Comparison of ENCODE assay signal across 8 cellular contexts in genomic region chr10:102225646-102226541, GRCh38. TPM values are rescaled to one million over a fixed set of nuclear protein-coding genes. Genes with fewer than 3 reads are reported as not detected.
DNase-seq lines count a peak whose midpoint lies in the region; ATAC-seq and TF ChIP-seq lines count a peak whose summit lies in the region.

ELOVL3 (plus strand) TSS chr10:102226299; CDS start chr10:102226549, 250 bp downstream.

- H3K4me1 Mint-ChIP-seq in natural killer cell: peaks cover 21 to 32% of the 10 kb centered on the region in 2 donors
- peaks cover 29% of the 10 kb centered on the region for H3K4me1 Mint-ChIP-seq in stimulated activated memory B cell treated with anti-CD40 and anti-IgM and Interleukin-4, amounts not matched to agents 10 μg/mL and 1 μg/mL and 100 μg/mL, for 72 hours

- no peak within 1 kb of the TSS for H3K27ac ChIP-seq in PC-9

- CTCF ChIA-PET in PC-9 (lab: Charles Lee): interaction anchor here (0.6 to 1.5 kb wide), 3 partner anchors 29 to 1829 kb away, joined by 3 to 4 read pairs (median 4); no protein-coding TSS in a partner anchor

- H3K9me3 ChIP-seq in PC-9 (ENCODE audit: insufficient read depth, low read depth): no peaks in the 10 kb centered on the region

- H4K20me1 ChIP-seq in PC-9 (ENCODE audit: insufficient read depth): no peaks in the 10 kb centered on the region

- no peaks in the 10 kb centered on the region for H3K27me3 ChIP-seq in PC-9 (ENCODE audit: insufficient read depth, low read depth)

- no peak within 1 kb of the TSS for H3K4me3 ChIP-seq in PC-9
- H3K4me3 ChIP-seq in fibroblast of mammary gland (ENCODE audit: control insufficient read depth, low read depth, low read length): peak within 1 kb of the TSS; percentile 26

- ATAC-seq in GM19397 (IDR thresholded peaks at IDR 0.05; ENCODE audit: unreplicated experiment) (peak; percentile 89), HG03571 (IDR thresholded peaks at IDR 0.05; ENCODE audit: unreplicated experiment) (peak; percentile 86), natural killer cell (peak; percentile 91 to 95 (median 93))
- peak; percentile 93 for ATAC-seq in stimulated activated memory B cell treated with anti-CD40 and anti-IgM and Interleukin-4, amounts not matched to agents 10 μg/mL and 1 μg/mL and 100 μg/mL, for 72 hours

- H3K36me3 ChIP-seq in PC-9 (ENCODE audit: low read depth): no peaks in the 10 kb centered on the region

- H3K9me2 ChIP-seq in PC-9 (ENCODE audit: insufficient read depth): no peaks in the 10 kb centered on the region

- peaks cover 10 to 38% of the 10 kb centered on the region in 2 donors for H3K27me3 Mint-ChIP-seq in natural killer cell (ENCODE audit: low read depth in 2 of 2)
- peaks cover 65% of the 10 kb centered on the region for H3K27me3 Mint-ChIP-seq in stimulated activated memory B cell treated with anti-CD40 and anti-IgM and Interleukin-4, amounts not matched to agents 10 μg/mL and 1 μg/mL and 100 μg/mL, for 72 hours

- intact Hi-C loops in PC-9 (cut with micrococcal nuclease; ENCODE audit: unreplicated experiment): no loop called here
- intact Hi-C loops in natural killer cell (cut with micrococcal nuclease): loop anchor here (1.0 kb wide), 1 partner anchor 19 kb away; the partner anchor contains the start of gene GBF1

- POLR2A ChIA-PET in PC-9 (lab: Charles Lee; ENCODE audit: unreplicated experiment): interaction anchor here (0.7 kb wide), 2 partner anchors 22 to 1055 kb away, joined by 3 to 16 read pairs; no protein-coding TSS in a partner anchor

- TF ChIP-seq CTCF in PC-9 (conservative IDR thresholded peaks at IDR 0.05) (no peak), fibroblast of mammary gland (conservative IDR thresholded peaks at IDR 0.05; ENCODE audit: control insufficient read depth, insufficient read depth, low read depth, low read length) (no peak), natural killer cell (IDR thresholded peaks at IDR 0.05) (no peak)

- no peaks in the 10 kb centered on the region for H3K36me3 Mint-ChIP-seq in natural killer cell
- H3K36me3 Mint-ChIP-seq in stimulated activated memory B cell treated with anti-CD40 and anti-IgM and Interleukin-4, amounts not matched to agents 10 μg/mL and 1 μg/mL and 100 μg/mL, for 72 hours: no peaks in the 10 kb centered on the region

- H2AFZ ChIP-seq in PC-9: no peak within 1 kb of the TSS

- peaks cover 4% of the 10 kb centered on the region; the same call in 1 of the 2 replicates for H3F3A ChIP-seq in PC-9 (ENCODE audit: insufficient read depth, low read depth)

- no peaks in the 10 kb centered on the region for H3K9me3 Mint-ChIP-seq in natural killer cell
- no peaks in the 10 kb centered on the region for H3K9me3 Mint-ChIP-seq in stimulated activated memory B cell treated with anti-CD40 and anti-IgM and Interleukin-4, amounts not matched to agents 10 μg/mL and 1 μg/mL and 100 μg/mL, for 72 hours

- H3K4me1 ChIP-seq in PC-9 (replicated peaks; ENCODE audit: insufficient read depth): peaks cover 7% of the 10 kb centered on the region

- peak within 1 kb of the TSS; percentile 69 for H3K4me3 Mint-ChIP-seq in natural killer cell
- H3K4me3 Mint-ChIP-seq in stimulated activated memory B cell treated with anti-CD40 and anti-IgM and Interleukin-4, amounts not matched to agents 10 μg/mL and 1 μg/mL and 100 μg/mL, for 72 hours: peak within 1 kb of the TSS; percentile 58

- no peaks in the 10 kb centered on the region for H3K79me2 ChIP-seq in PC-9 (ENCODE audit: low read depth)

- H3K27ac Mint-ChIP-seq in natural killer cell: peak within 1 kb of the TSS in 1 of 2 donors; percentile 63
- no peak within 1 kb of the TSS for H3K27ac Mint-ChIP-seq in stimulated activated memory B cell treated with anti-CD40 and anti-IgM and Interleukin-4, amounts not matched to agents 10 μg/mL and 1 μg/mL and 100 μg/mL, for 72 hours

- DNase-seq in Ammon's horn (ENCODE audit: low spot score) (peak; percentile 97), PC-9 (peak; percentile 57 to 86), fibroblast of mammary gland (ENCODE audit: low read depth) (peak; percentile 93), natural killer cell (peak; percentile 77)
- DNase-seq in activated T-helper 9 cell treated with anti-CD3 and anti-CD28 coated beads, Interleukin-2, amount 50 U/mL, for 16 hours (ENCODE audit: low read depth): peak; percentile 75

- H3K4me2 ChIP-seq in PC-9: peak within 1 kb of the TSS; percentile 49

- BruUV-seq in PC-9 (replicated peaks; lab: Mats Ljungman, UMichigan): no TSS peak

RNA-seq across cellular contexts. Expression of gene ELOVL3, which starts in this region (rescaled TPM):
- total RNA-seq in PC-9 (2021) (0.61 and 0.88 TPM in 2 replicates), natural killer cell (not detected)

Comparison
In these comparisons a context has a peak if more than half of its experiments do, and no peak if none do; other contexts are left out.
1. Peak in DNase-seq and H3K4me2 ChIP-seq in PC-9; RNA of the gene not detected or under 1 TPM.
2. Peak in DNase-seq and ATAC-seq in natural killer cell; RNA of the gene not detected or under 1 TPM.